In genomic region chr1:171313835-171314320, GRCh38 we compare ENCODE assay signal across 8 cellular contexts.
A peak's percentile ranks its signal among the peaks of the same experiment; 100 is the strongest.
DNase-seq lines count a peak whose midpoint lies in the region; ATAC-seq, FAIRE-seq and TF ChIP-seq lines count a peak whose summit lies in the region.

Gene FMO4 (plus strand): TSS chr1:171314183. CDS start chr1:171319826, 5,643 bp downstream.

- H3K9ac ChIP-seq in HUES6 (ENCODE audit: low read length) (no peak within 1 kb of the TSS), NT2/D1 (ENCODE audit: insufficient read length, low read depth) (no peak within 1 kb of the TSS), mucosa of stomach (ENCODE audit: low read length) (peak within 1 kb of the TSS; percentile 68)

- FAIRE-seq in D721Med (lab: Jason Lieb, UNC) = peak; percentile 98

- DNase-seq in D721Med (ENCODE audit: insufficient read length, low spot score) = peak; percentile 49
- DNase-seq in NT2/D1 (ENCODE audit: low read depth, low spot score) = peak; percentile 97
- peak; percentile 64 for DNase-seq in activated CD8-positive, alpha-beta memory T cell treated with anti-CD3 and anti-CD28 coated beads, Interleukin-2, amount 50 U/mL, for 24 hours (ENCODE audit: extremely low read depth)
- DNase-seq in epithelial cell of esophagus (ENCODE audit: low read depth) = peak; percentile 99
- DNase-seq in stimulated activated CD8-positive, alpha-beta memory T cell treated with anti-CD3 and anti-CD28 coated beads, Interleukin-4, amount 100 ng/mL, for 48 hours = peak; percentile 78

- H3K36me3 ChIP-seq in HUES6 (ENCODE audit: control insufficient read depth, insufficient read depth, low read length) = no peaks in the 10 kb centered on the region
- no peaks in the 10 kb centered on the region for H3K36me3 ChIP-seq in NT2/D1 (ENCODE audit: insufficient read depth, insufficient read length, low read length)
- no peaks in the 10 kb centered on the region for H3K36me3 ChIP-seq in mucosa of stomach (ENCODE audit: control insufficient read depth, insufficient read depth, low read length)

- TF ChIP-seq CTCF in D721Med (IDR thresholded peaks at IDR 0.05; ENCODE audit: insufficient read depth, missing control alignments) = peak; percentile 97
- peak; percentile 83 for TF ChIP-seq CTCF in epithelial cell of esophagus (IDR thresholded peaks at IDR 0.05; ENCODE audit: insufficient read depth, low read depth, low read length, missing control alignments)

- H3K4me1 ChIP-seq in HUES6 (ENCODE audit: control insufficient read depth, insufficient read depth, low read length) (peaks cover 12% of the 10 kb centered on the region; the same call in 1 of the 2 replicates), NT2/D1 (ENCODE audit: insufficient read depth, insufficient read length) (no peaks in the 10 kb centered on the region), mucosa of stomach (ENCODE audit: control insufficient read depth, insufficient read depth, low read length) (peaks cover 5% of the 10 kb centered on the region)

- H3K4me3 ChIP-seq in HUES6 (ENCODE audit: low read depth, low read length) = peak within 1 kb of the TSS; percentile 35
- no peak within 1 kb of the TSS for H3K4me3 ChIP-seq in NT2/D1 (ENCODE audit: insufficient read length, low read depth)
- peak within 1 kb of the TSS; percentile 46 for H3K4me3 ChIP-seq in epithelial cell of esophagus (ENCODE audit: low read length)
- H3K4me3 ChIP-seq in mucosa of stomach (ENCODE audit: low read length) = peak within 1 kb of the TSS; percentile 12

- ATAC-seq in GM21447 (IDR thresholded peaks at IDR 0.05; ENCODE audit: unreplicated experiment) = peak; percentile 99

- no peak within 1 kb of the TSS for H3K27ac ChIP-seq in HUES6 (ENCODE audit: low read depth, low read length)

- H3K9me3 ChIP-seq in HUES6 (ENCODE audit: control insufficient read depth, insufficient read depth, low read depth, low read length) (no peaks in the 10 kb centered on the region), NT2/D1 (ENCODE audit: insufficient read depth, low read length) (peaks cover 15% of the 10 kb centered on the region; the same call in 1 of the 2 replicates), mucosa of stomach (ENCODE audit: control insufficient read depth, low read length) (no peaks in the 10 kb centered on the region)

- no peaks in the 10 kb centered on the region for H3K27me3 ChIP-seq in HUES6 (ENCODE audit: control insufficient read depth, insufficient read depth, low read length)
- no peaks in the 10 kb centered on the region for H3K27me3 ChIP-seq in NT2/D1 (ENCODE audit: insufficient read depth, insufficient read length)
- H3K27me3 ChIP-seq in mucosa of stomach (ENCODE audit: control insufficient read depth, insufficient read depth, low read length) = no peaks in the 10 kb centered on the region

Comparison
In these comparisons a context has a peak if more than half of its experiments do, and no peak if none do; other contexts are left out.
1. DNase-seq: peak in every context shown above with its lines; median percentile 99 in epithelial cell of esophagus; 97 in NT2/D1; 78 in stimulated activated CD8-positive, alpha-beta memory T cell treated with anti-CD3 and anti-CD28 coated beads, Interleukin-4, amount 100 ng/mL, for 48 hours; 64 in activated CD8-positive, alpha-beta memory T cell treated with anti-CD3 and anti-CD28 coated beads, Interleukin-2, amount 50 U/mL, for 24 hours; 49 in D721Med.